9 cellular contexts compared by ENCODE assay signal in genomic region chr10:48287417-48288391, GRCh38. TPM values are rescaled to one million over a fixed set of nuclear protein-coding genes. Genes with fewer than 3 reads are reported as not detected.
DNase-seq lines count a peak whose midpoint lies in the region; ATAC-seq and TF ChIP-seq lines count a peak whose summit lies in the region.
"Had no signal": no experiment of that assay in that cellular context is flagged by ENCODE, and none has a peak within 500 bp of the region (broad histone marks: within the 10 kb centered on the region; RNA-seq: fewer than 3 reads in every experiment).

No MANE protein-coding gene starts in this region.

- no peak overlapping the region for H3K27ac Mint-ChIP-seq in activated naive CD8-positive, alpha-beta T cell treated with anti-CD3 and anti-CD28 coated beads, Interleukin-2, amount 10 ng/mL, durations not matched to agents 7 days and 5 days
- H3K27ac Mint-ChIP-seq in activated naive CD8-positive, alpha-beta T cell treated with anti-CD3 and anti-CD28 coated beads for 36 hours, result no peak overlapping the region

- H3K4me1 Mint-ChIP-seq in activated naive CD8-positive, alpha-beta T cell treated with anti-CD3 and anti-CD28 coated beads, Interleukin-2, amount 10 ng/mL, durations not matched to agents 7 days and 5 days, result peaks cover 25% of the 10 kb centered on the region
- H3K4me1 Mint-ChIP-seq in activated naive CD8-positive, alpha-beta T cell treated with anti-CD3 and anti-CD28 coated beads for 36 hours, result peaks cover 6% of the 10 kb centered on the region
- peaks cover 3% of the 10 kb centered on the region for H3K4me1 Mint-ChIP-seq in activated T-cell treated with anti-CD3 and anti-CD28 coated beads, Interleukin-2, amount 50 U/mL, for 4 hours (ENCODE audit: low read depth)

- WGBS in heart right ventricle, 2 donors, result 71 to 72% methylated on average over 13 of the region's 13 CpGs

- peaks cover 8% of the 10 kb centered on the region for H3K9me3 Mint-ChIP-seq in activated naive CD8-positive, alpha-beta T cell treated with anti-CD3 and anti-CD28 coated beads, Interleukin-2, amount 10 ng/mL, durations not matched to agents 7 days and 5 days
- H3K9me3 Mint-ChIP-seq in activated naive CD8-positive, alpha-beta T cell treated with anti-CD3 and anti-CD28 coated beads for 36 hours, result peaks cover 6% of the 10 kb centered on the region
- peaks cover 10% of the 10 kb centered on the region for H3K9me3 Mint-ChIP-seq in activated T-cell treated with anti-CD3 and anti-CD28 coated beads, Interleukin-2, amount 50 U/mL, for 4 hours

- H3K27me3 ChIP-seq in heart right ventricle, result peaks cover 0 to 17% (median 8%) of the 10 kb centered on the region in 7 donors
- no peaks in the 10 kb centered on the region for H3K27me3 ChIP-seq in upper lobe of right lung
- H3K27me3 ChIP-seq: BLaER1 had no signal

- H3K27me3 Mint-ChIP-seq in activated naive CD8-positive, alpha-beta T cell treated with anti-CD3 and anti-CD28 coated beads, Interleukin-2, amount 10 ng/mL, durations not matched to agents 7 days and 5 days, result peaks cover 8% of the 10 kb centered on the region
- H3K27me3 Mint-ChIP-seq in activated naive CD8-positive, alpha-beta T cell treated with anti-CD3 and anti-CD28 coated beads for 36 hours, result peaks cover 19% of the 10 kb centered on the region
- H3K27me3 Mint-ChIP-seq in activated T-cell treated with anti-CD3 and anti-CD28 coated beads, Interleukin-2, amount 50 U/mL, for 4 hours (ENCODE audit: low read depth), result peaks cover 17% of the 10 kb centered on the region

- H3K4me1 ChIP-seq in heart right ventricle (peaks cover 0 to 18% (median 6%) of the 10 kb centered on the region in 9 donors), upper lobe of right lung (no peaks in the 10 kb centered on the region), OCI-LY7 (ENCODE audit: insufficient read depth, low read length, poor library complexity, severe bottlenecking) (no peaks in the 10 kb centered on the region)

- H4K20me1 ChIP-seq in OCI-LY7 (ENCODE audit: insufficient read depth, low read length), result no peaks in the 10 kb centered on the region
- H4K20me1 ChIP-seq: BLaER1 had no signal

- H3K4me3 ChIP-seq in heart right ventricle (no peak overlapping the region), upper lobe of right lung (no peak overlapping the region), OCI-LY7 (ENCODE audit: low read depth, low read length, poor library complexity, severe bottlenecking) (no peak overlapping the region)
- H3K4me3 ChIP-seq: BLaER1 had no signal

- TF ChIP-seq CTCF in heart right ventricle (IDR thresholded peaks at IDR 0.05) (no peak), upper lobe of right lung (IDR thresholded peaks at IDR 0.05) (no peak), OCI-LY7 (conservative IDR thresholded peaks at IDR 0.05; ENCODE audit: low read length) (no peak)

- H2AFZ ChIP-seq in OCI-LY7 (ENCODE audit: low read length), result no peak overlapping the region

- POLR2A ChIA-PET in activated naive CD8-positive, alpha-beta T cell treated with anti-CD3 and anti-CD28 coated beads, Interleukin-2, amount 10 ng/mL, durations not matched to agents 7 days and 5 days (lab: Charles Lee), result no interaction called here
- POLR2A ChIA-PET in OCI-LY7 (lab: Charles Lee), result interaction anchor here (1.1 kb wide), 1 partner anchor 13 kb away, joined by 3 read pairs; no protein-coding TSS in a partner anchor

- peaks cover 2% of the 10 kb centered on the region for H3K36me3 Mint-ChIP-seq in activated naive CD8-positive, alpha-beta T cell treated with anti-CD3 and anti-CD28 coated beads, Interleukin-2, amount 10 ng/mL, durations not matched to agents 7 days and 5 days
- H3K36me3 Mint-ChIP-seq in activated naive CD8-positive, alpha-beta T cell treated with anti-CD3 and anti-CD28 coated beads for 36 hours, result no peaks in the 10 kb centered on the region
- no peaks in the 10 kb centered on the region for H3K36me3 Mint-ChIP-seq in activated T-cell treated with anti-CD3 and anti-CD28 coated beads, Interleukin-2, amount 50 U/mL, for 4 hours (ENCODE audit: insufficient read depth)

- peak; percentile 33 for ATAC-seq in activated naive CD8-positive, alpha-beta T cell treated with anti-CD3 and anti-CD28 coated beads, Interleukin-2, amount 10 ng/mL, durations not matched to agents 7 days and 5 days (ENCODE audit: low read depth)
- ATAC-seq in heart right ventricle (peak in 7 of 8 donors; percentile 20 to 80 (median 56)), upper lobe of right lung (peak; percentile 51)
- no peak for ATAC-seq in activated T-cell treated with anti-CD3 and anti-CD28 coated beads, Interleukin-2, amount 50 U/mL, for 4 hours

- intact Hi-C loops in heart right ventricle (cut with DNase I), result loop anchor here in 7 of 10 donors (2.0 to 5.0 kb wide), 3 partner anchors 70 to 73 kb away; no protein-coding TSS in a partner anchor
- intact Hi-C loops in upper lobe of right lung (cut with DNase I), result no loop called here
- intact Hi-C loops in OCI-LY7 (cut with micrococcal nuclease; ENCODE audit: unreplicated experiment), result no loop called here

- CTCF ChIA-PET in OCI-LY7 (lab: Charles Lee; ENCODE audit: unreplicated experiment), result no interaction called here

- H3K27ac ChIP-seq in heart right ventricle (no peak overlapping the region), upper lobe of right lung (no peak overlapping the region), OCI-LY7 (ENCODE audit: low read depth, low read length, poor library complexity, severe bottlenecking) (no peak overlapping the region)
- H3K27ac ChIP-seq: BLaER1 had no signal

- no peak overlapping the region for H3K4me3 Mint-ChIP-seq in activated naive CD8-positive, alpha-beta T cell treated with anti-CD3 and anti-CD28 coated beads, Interleukin-2, amount 10 ng/mL, durations not matched to agents 7 days and 5 days
- H3K4me3 Mint-ChIP-seq in activated naive CD8-positive, alpha-beta T cell treated with anti-CD3 and anti-CD28 coated beads for 36 hours, result no peak overlapping the region
- no peak overlapping the region for H3K4me3 Mint-ChIP-seq in activated T-cell treated with anti-CD3 and anti-CD28 coated beads, Interleukin-2, amount 50 U/mL, for 4 hours

- no peak for DNase-seq in activated naive CD8-positive, alpha-beta T cell treated with anti-CD3 and anti-CD28 coated beads, Interleukin-2, amount 10 ng/mL, durations not matched to agents 7 days and 5 days
- DNase-seq in activated naive CD8-positive, alpha-beta T cell treated with anti-CD3 and anti-CD28 coated beads for 36 hours, result no peak
- peak; percentile 27 for DNase-seq in NCI-H2029 treated with DMSO at 0.1 percent for 48 hours (lab: John Stamatoyannopoulos, UW)
- peak; percentile 23 to 52 for DNase-seq in heart right ventricle
- DNase-seq in upper lobe of right lung, result peak; percentile 69
- no peak for DNase-seq in OCI-LY7 (ENCODE audit: low spot score)
- no peak for DNase-seq in activated T-cell treated with anti-CD3 and anti-CD28 coated beads, Interleukin-2, amount 50 U/mL, for 4 hours
- DNase-seq in SKM-1 (lab: John Stamatoyannopoulos, UW; ENCODE audit: unreplicated experiment), result no peak

- BruUV-seq in OCI-LY7 (replicated peaks; lab: Mats Ljungman, UMichigan), result no TSS peak

- no peaks in the 10 kb centered on the region for H3K9me2 ChIP-seq in OCI-LY7 (ENCODE audit: insufficient read depth, low read length)

- H3K9me3 ChIP-seq in heart right ventricle (peaks cover 0 to 12% (median 0%) of the 10 kb centered on the region in 11 donors), upper lobe of right lung (no peaks in the 10 kb centered on the region), OCI-LY7 (ENCODE audit: low read length) (0 out of 2 replicates have a peak, but pooled peaks cover 7% of the 10 kb centered on the region)

- H3K36me3 ChIP-seq in heart right ventricle (no peaks in the 10 kb centered on the region), upper lobe of right lung (no peaks in the 10 kb centered on the region), OCI-LY7 (ENCODE audit: insufficient read depth, low read length) (no peaks in the 10 kb centered on the region)
- H3K36me3 ChIP-seq: BLaER1 had no signal

- H3K79me2 ChIP-seq in OCI-LY7 (ENCODE audit: insufficient read depth, low read depth, low read length), result no peaks in the 10 kb centered on the region

- no peak overlapping the region for H3K4me2 ChIP-seq in OCI-LY7 (ENCODE audit: low read length)
- H3K4me2 ChIP-seq: BLaER1 had no signal

RNA-seq across cellular contexts. Expression of gene FRMPD2, which starts 13.2 kb away (rescaled TPM):
- not detected for total RNA-seq in activated naive CD8-positive, alpha-beta T cell treated with anti-CD3 and anti-CD28 coated beads, Interleukin-2, amount 10 ng/mL, durations not matched to agents 7 days and 5 days
- not detected for total RNA-seq in activated naive CD8-positive, alpha-beta T cell treated with anti-CD3 and anti-CD28 coated beads for 36 hours
- under 1 TPM in 7 of 10 donors, not detected in 3; 0.16 to 0.74 (median 0.23) TPM for total RNA-seq in heart right ventricle
- polyA plus RNA-seq in heart right ventricle, result not detected
- total RNA-seq in upper lobe of right lung, result not detected
- not detected in 2 replicates for total RNA-seq in OCI-LY7 (2014; rRNA removed; shearing (Covaris generic))
- total RNA-seq in OCI-LY7 (2022), result not detected in 2 replicates
- not detected for total RNA-seq in activated T-cell treated with anti-CD3 and anti-CD28 coated beads, Interleukin-2, amount 50 U/mL, for 4 hours

RNA-seq across cellular contexts. Expression of gene MAPK8, which starts 18.8 kb away (rescaled TPM):
- total RNA-seq in activated naive CD8-positive, alpha-beta T cell treated with anti-CD3 and anti-CD28 coated beads, Interleukin-2, amount 10 ng/mL, durations not matched to agents 7 days and 5 days, result 10 to 100 TPM; 32.7 to 34.5 TPM
- total RNA-seq in activated naive CD8-positive, alpha-beta T cell treated with anti-CD3 and anti-CD28 coated beads for 36 hours, result 10 to 100 TPM; 43.2 to 44.8 TPM
- total RNA-seq in heart right ventricle (10 to 100 TPM; 22.0 to 41.9 (median 31.2) TPM), upper lobe of right lung (42.3 TPM), OCI-LY7 (2022) (29.1 and 39.9 TPM in 2 replicates)
- polyA plus RNA-seq in heart right ventricle, result 1 to 10 TPM; 7.4 to 8.0 TPM
- 22.6 and 40.5 TPM in 2 replicates for total RNA-seq in OCI-LY7 (2014; rRNA removed; shearing (Covaris generic))
- total RNA-seq in activated T-cell treated with anti-CD3 and anti-CD28 coated beads, Interleukin-2, amount 50 U/mL, for 4 hours, result 10 to 100 TPM; 31.5 to 34.5 (median 33.7) TPM

Comparison
In these comparisons a context has a peak if more than half of its experiments do, and no peak if none do; other contexts are left out.
1. ATAC-seq: peak in activated naive CD8-positive, alpha-beta T cell treated with anti-CD3 and anti-CD28 coated beads, Interleukin-2, amount 10 ng/mL, durations not matched to agents 7 days and 5 days (single experiment), heart right ventricle (7 of 8) and upper lobe of right lung (single experiment); none in activated T-cell treated with anti-CD3 and anti-CD28 coated beads, Interleukin-2, amount 50 U/mL, for 4 hours (0 of 2).
2. DNase-seq: peak in NCI-H2029 treated with DMSO at 0.1 percent for 48 hours (single experiment), heart right ventricle (2 of 2) and upper lobe of right lung (single experiment); none in activated naive CD8-positive, alpha-beta T cell treated with anti-CD3 and anti-CD28 coated beads, Interleukin-2, amount 10 ng/mL, durations not matched to agents 7 days and 5 days (single experiment), activated naive CD8-positive, alpha-beta T cell treated with anti-CD3 and anti-CD28 coated beads for 36 hours (single experiment), OCI-LY7 (single experiment), activated T-cell treated with anti-CD3 and anti-CD28 coated beads, Interleukin-2, amount 50 U/mL, for 4 hours (single experiment) and SKM-1 (single experiment).
3. intact Hi-C loops: an anchor here in heart right ventricle (2.0 to 5.0 kb wide); none called in upper lobe of right lung and OCI-LY7.